Comparison of ENCODE assay signal across 22 cellular contexts in genomic region chr5:107380654-107381053, GRCh38.
A peak's percentile ranks its signal among the peaks of the same experiment; 100 is the strongest.
DNase-seq lines count a peak whose midpoint lies in the region; ATAC-seq and TF ChIP-seq lines count a peak whose summit lies in the region.
"Had no signal": no experiment of that assay in that cellular context is flagged by ENCODE, and none has a peak within 500 bp of the region (broad histone marks: within the 10 kb centered on the region; RNA-seq: fewer than 3 reads in every experiment).

No MANE protein-coding gene starts in this region.

- no peaks in the 10 kb centered on the region for H3K36me3 ChIP-seq in breast epithelium
- H3K36me3 ChIP-seq: brain microvascular endothelial cell had no signal

- H3K27me3 ChIP-seq in breast epithelium, result no peaks in the 10 kb centered on the region
- H3K27me3 ChIP-seq: brain microvascular endothelial cell, SJCRH30, tibial artery had no signal

- ATAC-seq in SK-N-SH treated with all-trans-retinoic acid at 6 μM for 48 hours (peak; percentile 16; the same call in 2 of the 3 replicates), HG03108 (IDR thresholded peaks at IDR 0.05; ENCODE audit: unreplicated experiment) (no peak), HG03521 (IDR thresholded peaks at IDR 0.05; ENCODE audit: unreplicated experiment) (no peak)
- ATAC-seq: natural killer cell had no signal

- H3K27me3 Mint-ChIP-seq in MCF 10A (ENCODE audit: insufficient read depth, unreplicated experiment), result no peaks in the 10 kb centered on the region

- no peak overlapping the region for H3K4me3 Mint-ChIP-seq in MCF 10A (ENCODE audit: unreplicated experiment)
- H3K4me3 Mint-ChIP-seq: activated naive CD4-positive, alpha-beta T cell treated with anti-CD3 and anti-CD28 coated beads, Interleukin-2, amount 10 ng/mL, durations not matched to agents 7 days and 5 days; CD4-positive, alpha-beta memory T cell; natural killer cell had no signal

- peaks cover 41% of the 10 kb centered on the region for H3K4me1 Mint-ChIP-seq in MCF 10A (ENCODE audit: insufficient read depth, unreplicated experiment)
- H3K4me1 Mint-ChIP-seq: activated naive CD4-positive, alpha-beta T cell treated with anti-CD3 and anti-CD28 coated beads, Interleukin-2, amount 10 ng/mL, durations not matched to agents 7 days and 5 days; CD4-positive, alpha-beta memory T cell had no signal

- peaks cover 56% of the 10 kb centered on the region for H3K36me3 Mint-ChIP-seq in MCF 10A (ENCODE audit: insufficient read depth, unreplicated experiment)
- H3K36me3 Mint-ChIP-seq: activated naive CD4-positive, alpha-beta T cell treated with anti-CD3 and anti-CD28 coated beads, Interleukin-2, amount 10 ng/mL, durations not matched to agents 7 days and 5 days; CD4-positive, alpha-beta memory T cell; natural killer cell had no signal

- TF ChIP-seq CTCF in MCF 10A (IDR thresholded peaks at IDR 0.05; ENCODE audit: unreplicated experiment) (no peak), breast epithelium (IDR thresholded peaks at IDR 0.05) (no peak)

- no peaks in the 10 kb centered on the region for H3K4me1 ChIP-seq in breast epithelium
- H3K4me1 ChIP-seq: tibial artery had no signal

- no peak for DNase-seq in MCF 10A (ENCODE audit: unreplicated experiment)
- DNase-seq in breast epithelium (ENCODE audit: low spot score in 2 of 2), result no peak
- DNase-seq in NCI-H748 (lab: John Stamatoyannopoulos, UW; ENCODE audit: unreplicated experiment), result peak; percentile 82
- no peak for DNase-seq in Kasumi-1 (lab: John Stamatoyannopoulos, UW)
- DNase-seq in hepatic stellate cell (ENCODE audit: low spot score), result no peak
- DNase-seq: activated CD4-positive, alpha-beta T cell treated with anti-CD3 and anti-CD28 coated beads, Interleukin-2, amount 50 U/mL, for 48 hours; activated CD8-positive, alpha-beta memory T cell treated with anti-CD3 and anti-CD28 coated beads, Interleukin-2, amount 50 U/mL, for 4 hours; activated naive CD4-positive, alpha-beta T cell treated with anti-CD3 and anti-CD28 coated beads, Interleukin-2, amount 10 ng/mL, durations not matched to agents 7 days and 5 days; AML-193; CD4-positive, alpha-beta memory T cell; H7; midbrain; natural killer cell; NCI-H146; tibial artery had no signal

- CTCF ChIA-PET in MCF 10A (lab: Yijun Ruan, JAX), result interaction anchor here (1.3 kb wide), 1 partner anchor 196 kb away, joined by 3 read pairs; no protein-coding TSS in a partner anchor

- POLR2A ChIA-PET in MCF 10A (lab: Yijun Ruan, JAX), result interaction anchor here (1.0 to 2.3 kb wide), 3 partner anchors 190 to 291 kb away, joined by 3 to 10 read pairs (median 7); partner anchors contain the start of gene EFNA5

- no TSS peak for BruUV-seq in MCF 10A (replicated peaks; lab: Mats Ljungman, UMichigan)

- no peaks in the 10 kb centered on the region for H3K9me3 Mint-ChIP-seq in MCF 10A (ENCODE audit: unreplicated experiment)
- H3K9me3 Mint-ChIP-seq: activated naive CD4-positive, alpha-beta T cell treated with anti-CD3 and anti-CD28 coated beads, Interleukin-2, amount 10 ng/mL, durations not matched to agents 7 days and 5 days; natural killer cell had no signal

- H3K4me3 ChIP-seq in breast epithelium, result no peak overlapping the region
- H3K4me3 ChIP-seq: SJCRH30, skin epidermis, tibial artery had no signal

- no peak overlapping the region for H3K27ac ChIP-seq in breast epithelium
- H3K27ac ChIP-seq: KMS-11, SJCRH30, tibial artery had no signal

- H3K9me3 ChIP-seq in breast epithelium, result no peaks in the 10 kb centered on the region
- H3K9me3 ChIP-seq: SJCRH30, tibial artery had no signal

- TF ChIP-seq POLR2A in breast epithelium (IDR thresholded peaks at IDR 0.05), result no peak

- peak overlapping the region; percentile 78 for H3K27ac Mint-ChIP-seq in MCF 10A (ENCODE audit: low read depth, unreplicated experiment)
- H3K27ac Mint-ChIP-seq: activated naive CD4-positive, alpha-beta T cell treated with anti-CD3 and anti-CD28 coated beads, Interleukin-2, amount 10 ng/mL, durations not matched to agents 7 days and 5 days; CD4-positive, alpha-beta memory T cell; natural killer cell had no signal

- intact Hi-C loops in MCF 10A (cut with micrococcal nuclease), result loop anchor here (1.0 to 5.0 kb wide), 4 partner anchors 87 to 292 kb away; no protein-coding TSS in a partner anchor
- intact Hi-C loops in breast epithelium (cut with DNase I; ENCODE audit: low total_unique reads), result no loop called here

TF ChIP-seq in SK-N-SH treated with all-trans-retinoic acid at 6 μM for 48 hours, 23 proteins besides CTCF, POLR2A, EP300 and RAD21:
- TF ChIP-seq ZNF70 (CRISPR knock-in tag; IDR thresholded peaks at IDR 0.05), result no peak
- TF ChIP-seq PPARA (CRISPR knock-in tag; IDR thresholded peaks at IDR 0.05; ENCODE audit: borderline replicate concordance), result no peak
- no peak for TF ChIP-seq ZNF565 (CRISPR knock-in tag; conservative IDR thresholded peaks at IDR 0.05; ENCODE audit: low read depth)
- TF ChIP-seq SNAI2 (CRISPR knock-in tag; IDR thresholded peaks at IDR 0.05), result no peak
- no peak for TF ChIP-seq ZFP30 (CRISPR knock-in tag; IDR thresholded peaks at IDR 0.05)
- no peak for TF ChIP-seq ZC3H10 (CRISPR knock-in tag; IDR thresholded peaks at IDR 0.05)
- TF ChIP-seq TCF4 (CRISPR knock-in tag; IDR thresholded peaks at IDR 0.05; ENCODE audit: borderline replicate concordance), result no peak
- no peak for TF ChIP-seq PATZ1 (CRISPR knock-in tag; IDR thresholded peaks at IDR 0.05; ENCODE audit: borderline replicate concordance)
- TF ChIP-seq ESRRG (CRISPR knock-in tag; IDR thresholded peaks at IDR 0.05), result no peak
- TF ChIP-seq GLIS3 (CRISPR knock-in tag; IDR thresholded peaks at IDR 0.05), result no peak
